In genomic region chr11:95076416-95076815, GRCh38 we compare ENCODE assay signal across 10 cellular contexts. TPM values are rescaled to one million over a fixed set of nuclear protein-coding genes. Genes with fewer than 3 reads are reported as not detected.
DNase-seq lines count a peak whose midpoint lies in the region; ATAC-seq and TF ChIP-seq lines count a peak whose summit lies in the region.
"Had no signal": no experiment of that assay in that cellular context is flagged by ENCODE, and none has a peak within 500 bp of the region (broad histone marks: within the 10 kb centered on the region; RNA-seq: fewer than 3 reads in every experiment).

No MANE protein-coding gene starts in this region.

- peak; percentile 27 for DNase-seq in ACHN
- DNase-seq in NOMO-1 treated with dmso at 0.1 percent for 144 hours (lab: John Stamatoyannopoulos, UW; ENCODE audit: unreplicated experiment): peak; percentile 83
- no peak for DNase-seq in midbrain (lab: John Stamatoyannopoulos, UW)
- no peak for DNase-seq in T-cell
- no peak for DNase-seq in NK-92 (lab: John Stamatoyannopoulos, UW; ENCODE audit: unreplicated experiment)
- no peak for DNase-seq in activated naive CD4-positive, alpha-beta T cell (lab: John Stamatoyannopoulos, UW)

- no peak overlapping the region for H3K4me3 ChIP-seq in gastroesophageal sphincter

- in situ Hi-C loops in ACHN (cut with HindIII; ENCODE audit: low pct_ligation_motif_present, low pct_unique_long_range_greater_than_20kb, low sequenced_read_pairs): no loop called here

- H3K9me3 ChIP-seq in gastroesophageal sphincter: no peaks in the 10 kb centered on the region

- ATAC-seq in GM21576 (IDR thresholded peaks at IDR 0.05; ENCODE audit: unreplicated experiment) (peak; percentile 64), gastroesophageal sphincter (peak; percentile 65), T-cell (replicated peaks in 1 of 4) (no peak)

- CTCF ChIA-PET in T-cell (lab: Charles Lee): interaction anchor here (0.5 to 0.6 kb wide), 2 partner anchors 9 to 1258 kb away, joined by 3 to 5 read pairs; no protein-coding TSS in a partner anchor

- no peaks in the 10 kb centered on the region for H3K9me3 Mint-ChIP-seq in T-cell
- H3K9me3 Mint-ChIP-seq: dendritic cell treated with granulocyte-macrophage colony-stimulating factor and Interleukin-4, amounts not matched to agents 40 ng/mL and 50 ng/mL, for 4 days had no signal

- POLR2A ChIA-PET in T-cell (lab: Charles Lee): interaction anchor here in 1 of 2 donors (0.5 to 1.0 kb wide), 2 partner anchors 9 to 844 kb away, joined by 3 read pairs; no protein-coding TSS in a partner anchor

- no peak overlapping the region for H3K27ac Mint-ChIP-seq in T-cell
- H3K27ac Mint-ChIP-seq: dendritic cell treated with granulocyte-macrophage colony-stimulating factor and Interleukin-4, amounts not matched to agents 40 ng/mL and 50 ng/mL, for 4 days had no signal

- TF ChIP-seq CTCF in gastroesophageal sphincter (IDR thresholded peaks at IDR 0.05): no peak

- TF ChIP-seq EP300 in gastroesophageal sphincter (IDR thresholded peaks at IDR 0.05): no peak

- H3K27me3 ChIP-seq in gastroesophageal sphincter: no peaks in the 10 kb centered on the region

- peak overlapping the region in 2 of 4 donors; percentile 30 to 47 for H3K27ac ChIP-seq in gastroesophageal sphincter

- peaks cover 0 to 32% (median 18%) of the 10 kb centered on the region in 3 donors for H3K4me1 ChIP-seq in gastroesophageal sphincter

- H3K4me1 Mint-ChIP-seq in T-cell: peaks cover 7 to 17% (median 8%) of the 10 kb centered on the region in 3 donors

- peaks cover 4% of the 10 kb centered on the region for H3K36me3 Mint-ChIP-seq in T-cell

- TF ChIP-seq POLR2A in gastroesophageal sphincter (IDR thresholded peaks at IDR 0.05): no peak

- H3K4me3 Mint-ChIP-seq in T-cell: no peak overlapping the region
- H3K4me3 Mint-ChIP-seq: dendritic cell treated with granulocyte-macrophage colony-stimulating factor and Interleukin-4, amounts not matched to agents 40 ng/mL and 50 ng/mL, for 4 days had no signal

- WGBS in gastroesophageal sphincter (ENCODE audit: low coverage in 1 of 2), 2 donors: 0 to 13% methylated on average over 1 of the region's 1 CpG

- no peaks in the 10 kb centered on the region for H3K36me3 ChIP-seq in gastroesophageal sphincter

- H3K27me3 Mint-ChIP-seq in T-cell: peaks cover 0 to 3% of the 10 kb centered on the region in 2 donors

RNA-seq across cellular contexts. Expression of gene SRSF8, which starts 9.7 kb away (rescaled TPM):
- total RNA-seq in gastroesophageal sphincter (10 to 100 TPM; 28.6 to 34.9 (median 33.0) TPM), T-cell (10 to 100 TPM; 61.2 to 84.0 (median 72.7) TPM)

RNA-seq across cellular contexts. Expression of gene ENDOD1, which starts 13.2 kb away (rescaled TPM):
- total RNA-seq in gastroesophageal sphincter: 10 to 100 TPM; 34.6 to 68.3 (median 54.6) TPM
- 10 to 100 TPM in 2 of 5 donors, 1 to 10 TPM in 3; 7.4 to 13.1 (median 9.8) TPM for total RNA-seq in T-cell

RNA-seq across cellular contexts. Expression of gene KDM4F, which starts 27.2 kb away (rescaled TPM):
- total RNA-seq in gastroesophageal sphincter (under 1 TPM in 1 of 4 donors, not detected in 3; 0.15 TPM), T-cell (not detected)
- total RNA-seq: NCI-H460 had no signal

RNA-seq across cellular contexts. Expression of gene KDM4E, which starts 51.4 kb away (rescaled TPM):
- total RNA-seq in gastroesophageal sphincter (not detected), T-cell (not detected)
- total RNA-seq: NCI-H460 had no signal

Comparison
In these comparisons a context has a peak if more than half of its experiments do, and no peak if none do; other contexts are left out.
1. DNase-seq: peak in ACHN (single experiment) and NOMO-1 treated with dmso at 0.1 percent for 144 hours (single experiment); none in midbrain (single experiment), T-cell (0 of 34), NK-92 (single experiment) and activated naive CD4-positive, alpha-beta T cell (0 of 4).
2. ATAC-seq: peak in GM21576 (single experiment) and gastroesophageal sphincter (single experiment); none in T-cell (0 of 4).